ENCODE assay signal across 8 cellular contexts in genomic region chr16:2033912-2034694, GRCh38. TPM values are rescaled to one million over a fixed set of nuclear protein-coding genes. Genes with fewer than 3 reads are reported as not detected.
A peak's percentile ranks its signal among the peaks of the same experiment; 100 is the strongest.
DNase-seq lines count a peak whose midpoint lies in the region; ATAC-seq and TF ChIP-seq lines count a peak whose summit lies in the region.
"Not testable (repeated sequence)": the region's sequence is repeated elsewhere in the genome, so short reads cannot be mapped to it uniquely, and the experiment has no call there.

No MANE protein-coding gene starts in this region.

- H3K27me3 ChIP-seq in BLaER1; PC-3 (ENCODE audit: low read length); mesenchymal stem cell (ENCODE audit: control insufficient read depth in 1 of 2, insufficient read depth in 1 of 2, low read length in 2 of 2); tibial artery: not testable (repeated sequence)

- H3K79me2 ChIP-seq in PC-3 (ENCODE audit: low read length), result peaks cover 44% of the 10 kb centered on the region

- H3K27ac ChIP-seq in BLaER1 (peak overlapping the region; percentile 89), PC-3 (ENCODE audit: low read length) (peak overlapping the region; percentile 93), mesenchymal stem cell (ENCODE audit: low read length, poor library complexity, severe bottlenecking) (peak overlapping the region; percentile 82), tibial artery (peak overlapping the region; percentile 96 to 98)

- H3K9me2 ChIP-seq in PC-3 (replicated peaks; ENCODE audit: low read length), result not testable (repeated sequence)

- TSS peak; percentile 70 for BruUV-seq in PC-3 (replicated peaks; lab: Mats Ljungman, UMichigan)

- H3K4me1 ChIP-seq in BLaER1 (peaks cover 94% of the 10 kb centered on the region), PC-3 (ENCODE audit: insufficient read depth, low read length) (peaks cover 52% of the 10 kb centered on the region), mesenchymal stem cell (ENCODE audit: control insufficient read depth, insufficient read depth, low read depth, low read length) (peaks cover 85% of the 10 kb centered on the region), tibial artery (peaks cover 6 to 94% (median 72%) of the 10 kb centered on the region in 4 donors)

- DNase-seq in PC-3; mesenchymal stem cell; sciatic nerve (ENCODE audit: low spot score); tibial artery: not testable (repeated sequence)
- DNase-seq in amniotic epithelial cell (ENCODE audit: low read depth) (peak; percentile 38), dermis blood vessel endothelial cell (peak; percentile 40), left cardiac atrium (peak; percentile 26)

- peak overlapping the region; percentile 65 for H3K4me3 ChIP-seq in BLaER1
- peak overlapping the region; percentile 67 for H3K4me3 ChIP-seq in PC-3 (ENCODE audit: low read length)
- H3K4me3 ChIP-seq in mesenchymal stem cell (ENCODE audit: insufficient read depth in 1 of 2, low read depth in 1 of 2, low read length in 2 of 2), result peak overlapping the region; percentile 24 to 35
- H3K4me3 ChIP-seq in tibial artery, result peak overlapping the region; percentile 42 to 59

- not testable (repeated sequence) for ATAC-seq in PC-3, left cardiac atrium
- peak; percentile 8 for ATAC-seq in sciatic nerve

- POLR2A ChIA-PET in PC-3 (lab: Charles Lee; ENCODE audit: unreplicated experiment), result interaction anchor here (0.6 to 1.0 kb wide), 2 partner anchors 8 to 14 kb away, joined by 3 read pairs; partner anchors contain the start of gene TSC2

- H3F3A ChIP-seq in PC-3 (ENCODE audit: low read length, unreplicated experiment), result not testable (repeated sequence)

- peak overlapping the region; percentile 78 for H4K91ac ChIP-seq in mesenchymal stem cell (ENCODE audit: low read length)

- H2BK12ac ChIP-seq in mesenchymal stem cell (ENCODE audit: low read length in 2 of 2), result peak overlapping the region; percentile 76 to 93

- H2BK5ac ChIP-seq in mesenchymal stem cell (ENCODE audit: low read depth, low read length, poor library complexity, severe bottlenecking), result peak overlapping the region; percentile 87

- H2BK15ac ChIP-seq in mesenchymal stem cell (ENCODE audit: low read depth, poor library complexity, severe bottlenecking), result peak overlapping the region; percentile 92

- CTCF ChIA-PET in PC-3 (lab: Charles Lee), result interaction anchor here (0.6 kb wide), 1 partner anchor 11 kb away, joined by 6 read pairs; no protein-coding TSS in a partner anchor

- peak overlapping the region; percentile 47 for H2AK5ac ChIP-seq in mesenchymal stem cell (ENCODE audit: low read length, severe bottlenecking)

- H3K4me2 ChIP-seq in BLaER1 (peak overlapping the region; percentile 98), PC-3 (ENCODE audit: low read length) (peak overlapping the region; percentile 87), mesenchymal stem cell (ENCODE audit: low read length, poor library complexity, severe bottlenecking) (peak overlapping the region; percentile 61)

- H3K18ac ChIP-seq in mesenchymal stem cell (ENCODE audit: low read depth in 1 of 2, low read length in 2 of 2), result peak overlapping the region; percentile 60 to 94

- H4K20me1 ChIP-seq in BLaER1; PC-3 (ENCODE audit: low read length): not testable (repeated sequence)

- not testable (repeated sequence) for H2AFZ ChIP-seq in PC-3 (ENCODE audit: low read length)
- peak overlapping the region; percentile 36 for H2AFZ ChIP-seq in mesenchymal stem cell (ENCODE audit: low read depth, low read length)

- H3K9me3 ChIP-seq in BLaER1; PC-3 (ENCODE audit: low read length); mesenchymal stem cell (ENCODE audit: control insufficient read depth, low read length); tibial artery: not testable (repeated sequence)

- peak overlapping the region; percentile 78 for H3K9ac ChIP-seq in BLaER1
- H3K9ac ChIP-seq in PC-3 (ENCODE audit: low read length), result peak overlapping the region; percentile 86
- peak overlapping the region; percentile 70 for H3K9ac ChIP-seq in mesenchymal stem cell (ENCODE audit: low read length)

- H4K8ac ChIP-seq in mesenchymal stem cell (ENCODE audit: low read length), result peak overlapping the region; percentile 69

- peak overlapping the region in 1 of 2 experiments; percentile 96 for H3K14ac ChIP-seq in mesenchymal stem cell (ENCODE audit: low read length in 2 of 2)

- peak overlapping the region in 1 of 2 experiments; percentile 34 for H3K23ac ChIP-seq in mesenchymal stem cell (ENCODE audit: low read length in 2 of 2)

- H2BK120ac ChIP-seq in mesenchymal stem cell (ENCODE audit: low read depth, low read length), result peak overlapping the region; percentile 93

- H3K4ac ChIP-seq in mesenchymal stem cell (ENCODE audit: low read depth in 1 of 2, low read length in 2 of 2), result peak overlapping the region; percentile 92 to 97

- intact Hi-C loops in PC-3 (cut with micrococcal nuclease); left cardiac atrium (cut with DNase I); sciatic nerve (cut with DNase I); tibial artery (cut with DNase I; ENCODE audit: low total_unique reads): not testable (repeated sequence)

- TF ChIP-seq CTCF in PC-3 (conservative IDR thresholded peaks at IDR 0.05; ENCODE audit: low read depth, low read length); tibial artery (IDR thresholded peaks at IDR 0.05): not testable (repeated sequence)

- H3K79me1 ChIP-seq in mesenchymal stem cell (replicated peaks; ENCODE audit: low read length, poor library complexity, severe bottlenecking), result peaks cover 16% of the 10 kb centered on the region

- peaks cover 20% of the 10 kb centered on the region for H3K36me3 ChIP-seq in BLaER1
- H3K36me3 ChIP-seq in PC-3 (ENCODE audit: low read depth, low read length), result not testable (repeated sequence)
- peaks cover 0 to 68% of the 10 kb centered on the region in 2 experiments for H3K36me3 ChIP-seq in mesenchymal stem cell (ENCODE audit: control insufficient read depth in 1 of 2, insufficient read depth in 2 of 2, low read depth in 1 of 2, low read length in 2 of 2)
- H3K36me3 ChIP-seq in tibial artery, result peaks cover 0 to 29% (median 15%) of the 10 kb centered on the region in 3 donors

- 74% methylated on average over 8 of the region's 32 CpGs for WGBS in mesenchymal stem cell

RNA-seq across cellular contexts. Expression of gene NHERF2, which starts 7.4 kb away (rescaled TPM):
- 145 and 160 TPM in 2 replicates for total RNA-seq in PC-3 (2014; rRNA removed)
- 33.5 and 79.6 TPM in 2 replicates for total RNA-seq in dermis blood vessel endothelial cell
- 100 to 1,000 TPM; 164 to 242 TPM for total RNA-seq in left cardiac atrium
- 64.6 TPM for polyA plus RNA-seq in mesenchymal stem cell (2013, experiment 1 of 2)
- 62.5 TPM for polyA plus RNA-seq in mesenchymal stem cell (2013, experiment 2 of 2)
- 107 TPM for total RNA-seq in sciatic nerve

RNA-seq across cellular contexts. Expression of gene NTHL1, which starts 13.5 kb away (rescaled TPM):
- total RNA-seq in PC-3 (2014; rRNA removed) (87.1 and 90.1 TPM in 2 replicates), dermis blood vessel endothelial cell (27.7 and 32.3 TPM in 2 replicates), left cardiac atrium (10 to 100 TPM in 1 of 2 donors, 1 to 10 TPM in 1; 5.7 to 16.6 TPM), sciatic nerve (21.8 TPM)
- 16.3 TPM for polyA plus RNA-seq in mesenchymal stem cell (2013, experiment 1 of 2)
- 16.9 TPM for polyA plus RNA-seq in mesenchymal stem cell (2013, experiment 2 of 2)

RNA-seq across cellular contexts. Expression of gene TSC2, which starts 13.7 kb away (rescaled TPM):
- total RNA-seq in PC-3 (2014; rRNA removed), result 59.3 and 64.4 TPM in 2 replicates
- total RNA-seq in dermis blood vessel endothelial cell, result 40.8 and 59.3 TPM in 2 replicates
- 10 to 100 TPM; 54.3 to 73.4 TPM for total RNA-seq in left cardiac atrium
- 55.7 TPM for polyA plus RNA-seq in mesenchymal stem cell (2013, experiment 1 of 2)
- 59.1 TPM for polyA plus RNA-seq in mesenchymal stem cell (2013, experiment 2 of 2)
- 156 TPM for total RNA-seq in sciatic nerve

RNA-seq across cellular contexts. Expression of gene NPW, which starts 14.5 kb away (rescaled TPM):
- total RNA-seq in PC-3 (2014; rRNA removed), result 3.8 and 5.6 TPM in 2 replicates
- 0.17 and 1.2 TPM in 2 replicates for total RNA-seq in dermis blood vessel endothelial cell
- under 1 TPM in 1 of 2 donors, not detected in 1; 0.84 TPM for total RNA-seq in left cardiac atrium
- 0.59 TPM for polyA plus RNA-seq in mesenchymal stem cell (2013, experiment 1 of 2)
- 0.71 TPM for polyA plus RNA-seq in mesenchymal stem cell (2013, experiment 2 of 2)
- 0.36 TPM for total RNA-seq in sciatic nerve

RNA-seq across cellular contexts. Expression of gene ZNF598, which starts 24.5 kb away (rescaled TPM):
- total RNA-seq in PC-3 (2014; rRNA removed) (44.4 and 60.1 TPM in 2 replicates), dermis blood vessel endothelial cell (19.1 and 28.2 TPM in 2 replicates), left cardiac atrium (10 to 100 TPM; 14.7 to 22.9 TPM), sciatic nerve (34.5 TPM)
- polyA plus RNA-seq in mesenchymal stem cell (2013, experiment 1 of 2), result 23.8 TPM
- 21.1 TPM for polyA plus RNA-seq in mesenchymal stem cell (2013, experiment 2 of 2)
